ENCODE assay signal across 22 cellular contexts in genomic region chr6:168725821-168726220, GRCh38.
"Had no signal": no experiment of that assay in that cellular context is flagged by ENCODE, and none has a peak within 500 bp of the region (broad histone marks: within the 10 kb centered on the region; RNA-seq: fewer than 3 reads in every experiment).

No MANE protein-coding gene starts in this region.

- H3K27ac ChIP-seq: adrenal gland, PC-9 had no signal

- H3K4me3 ChIP-seq: adrenal gland, PC-9 had no signal

- H3K9me3 Mint-ChIP-seq: activated CD4-positive, alpha-beta memory T cell treated with anti-CD3 and anti-CD28 coated beads, Interleukin-2, amount 10 ng/mL, durations not matched to agents 7 days and 5 days; activated naive CD4-positive, alpha-beta T cell treated with anti-CD3 and anti-CD28 coated beads for 36 hours; activated naive CD8-positive, alpha-beta T cell treated with anti-CD3 and anti-CD28 coated beads, Interleukin-2, amount 10 ng/mL, durations not matched to agents 7 days and 5 days; activated T-helper 17 cell treated with anti-CD3 and anti-CD28 coated beads, Interleukin-2, amount 50 U/mL, for 72 hours had no signal

- H3K4me3 Mint-ChIP-seq: activated CD4-positive, alpha-beta memory T cell treated with anti-CD3 and anti-CD28 coated beads, Interleukin-2, amount 10 ng/mL, durations not matched to agents 7 days and 5 days; activated naive CD4-positive, alpha-beta T cell treated with anti-CD3 and anti-CD28 coated beads for 36 hours; activated naive CD8-positive, alpha-beta T cell treated with anti-CD3 and anti-CD28 coated beads, Interleukin-2, amount 10 ng/mL, durations not matched to agents 7 days and 5 days; activated T-helper 17 cell treated with anti-CD3 and anti-CD28 coated beads, Interleukin-2, amount 50 U/mL, for 72 hours; T-helper 17 cell had no signal

- H3K36me3 Mint-ChIP-seq: activated naive CD8-positive, alpha-beta T cell treated with anti-CD3 and anti-CD28 coated beads, Interleukin-2, amount 10 ng/mL, durations not matched to agents 7 days and 5 days had no signal

- H3K4me2 ChIP-seq: PC-9 had no signal

- ATAC-seq: activated T-helper 17 cell treated with anti-CD3 and anti-CD28 coated beads, Interleukin-2, amount 50 U/mL, for 72 hours; T-helper 17 cell had no signal

- H3K27me3 Mint-ChIP-seq: activated CD4-positive, alpha-beta memory T cell treated with anti-CD3 and anti-CD28 coated beads, Interleukin-2, amount 10 ng/mL, durations not matched to agents 7 days and 5 days; activated naive CD8-positive, alpha-beta T cell treated with anti-CD3 and anti-CD28 coated beads, Interleukin-2, amount 10 ng/mL, durations not matched to agents 7 days and 5 days had no signal

- H3K27ac Mint-ChIP-seq: activated CD4-positive, alpha-beta memory T cell treated with anti-CD3 and anti-CD28 coated beads, Interleukin-2, amount 10 ng/mL, durations not matched to agents 7 days and 5 days; activated naive CD4-positive, alpha-beta T cell treated with anti-CD3 and anti-CD28 coated beads for 36 hours; activated naive CD8-positive, alpha-beta T cell treated with anti-CD3 and anti-CD28 coated beads, Interleukin-2, amount 10 ng/mL, durations not matched to agents 7 days and 5 days; activated T-helper 17 cell treated with anti-CD3 and anti-CD28 coated beads, Interleukin-2, amount 50 U/mL, for 72 hours; T-helper 17 cell had no signal

- H2AFZ ChIP-seq: PC-9 had no signal

- H3K36me3 ChIP-seq: adrenal gland had no signal

- H3K4me1 Mint-ChIP-seq: activated CD4-positive, alpha-beta memory T cell treated with anti-CD3 and anti-CD28 coated beads, Interleukin-2, amount 10 ng/mL, durations not matched to agents 7 days and 5 days; activated naive CD8-positive, alpha-beta T cell treated with anti-CD3 and anti-CD28 coated beads, Interleukin-2, amount 10 ng/mL, durations not matched to agents 7 days and 5 days; activated T-helper 17 cell treated with anti-CD3 and anti-CD28 coated beads, Interleukin-2, amount 50 U/mL, for 72 hours; T-helper 17 cell had no signal

- H3K9me3 ChIP-seq: adrenal gland had no signal

- H3K27me3 ChIP-seq: adrenal gland had no signal

- DNase-seq: activated CD4-positive, alpha-beta memory T cell treated with anti-CD3 and anti-CD28 coated beads, Interleukin-2, amount 10 ng/mL, durations not matched to agents 7 days and 5 days; activated CD4-positive, alpha-beta T cell treated with anti-CD3 and anti-CD28 coated beads, Interleukin-2, amount 50 U/mL, for 1 hour; activated CD4-positive, CD25-positive, alpha-beta regulatory T cell; activated gamma-delta T cell; activated naive CD4-positive, alpha-beta T cell treated with anti-CD3 and anti-CD28 coated beads for 36 hours; activated naive CD8-positive, alpha-beta T cell treated with anti-CD3 and anti-CD28 coated beads, Interleukin-2, amount 10 ng/mL, durations not matched to agents 7 days and 5 days; activated T-cell treated with anti-CD3 and anti-CD28 coated beads for 4 hours; activated T-cell treated with anti-CD3 and anti-CD28 coated beads, Interleukin-2, amount 50 U/mL, for 48 hours; adrenal gland; anterior cingulate cortex; cerebellar nuclear complex; KG1; NCI-H1105 treated with DMSO at 0.1 percent for 48 hours; NCI-H1694 treated with DMSO at 0.1 percent for 48 hours; NCI-H2029 treated with DMSO at 0.1 percent for 48 hours; NCI-H510A; NCI-H526 treated with DMSO at 0.1 percent for 48 hours; PC-9; SHP77 treated with DMSO at 0.1 percent for 48 hours; T-helper 17 cell; T-helper 9 cell had no signal

- H3K4me1 ChIP-seq: adrenal gland had no signal
